ENCODE assay signal across 8 cellular contexts in genomic region chr11:57482782-57483569, GRCh38. TPM values are rescaled to one million over a fixed set of nuclear protein-coding genes. Genes with fewer than 3 reads are reported as not detected.
DNase-seq lines count a peak whose midpoint lies in the region; ATAC-seq, FAIRE-seq and TF ChIP-seq lines count a peak whose summit lies in the region.

No MANE protein-coding gene starts in this region.

- H3K4me2 ChIP-seq in A549 = peak overlapping the region; percentile 96
- peak overlapping the region; percentile 58 for H3K4me2 ChIP-seq in trophoblast cell (ENCODE audit: low read length)

- H2BK12ac ChIP-seq in trophoblast cell (ENCODE audit: low read length) = no peak overlapping the region

- no peak for TF ChIP-seq EP300 in A549 (IDR thresholded peaks at IDR 0.05)

- ATAC-seq in A549 (peak; percentile 33 to 62; a peak in 3 of 6 replicates), GM19023 (IDR thresholded peaks at IDR 0.05; ENCODE audit: unreplicated experiment) (peak; percentile 56)

- H3K4me1 ChIP-seq in A549 (peaks cover 27% of the 10 kb centered on the region), trophoblast cell (ENCODE audit: control insufficient read depth in 1 of 2, insufficient read depth in 2 of 2, low read length in 2 of 2) (peaks cover 0 to 7% of the 10 kb centered on the region in 2 experiments)

- H3K4ac ChIP-seq in trophoblast cell (ENCODE audit: low read depth, low read length) = no peak overlapping the region

- TF ChIP-seq POLR2A in A549 (IDR thresholded peaks at IDR 0.05; ENCODE audit: low read length) = no peak

- H3K36me3 ChIP-seq in trophoblast cell (ENCODE audit: control insufficient read depth in 1 of 2, insufficient read depth in 2 of 2, low read length in 2 of 2) = no peaks in the 10 kb centered on the region

- H4K8ac ChIP-seq in trophoblast cell (ENCODE audit: low read depth, low read length) = no peak overlapping the region

- H3K9me3 Mint-ChIP-seq in Calu3 (ENCODE audit: low read depth, unreplicated experiment) = no peaks in the 10 kb centered on the region

- peak overlapping the region; percentile 11 for H3K14ac ChIP-seq in trophoblast cell (ENCODE audit: low read length)

- peak; percentile 75 for TF ChIP-seq CTCF in A549 (IDR thresholded peaks at IDR 0.05)
- TF ChIP-seq CTCF in fibroblast of mammary gland (conservative IDR thresholded peaks at IDR 0.05; ENCODE audit: control insufficient read depth, insufficient read depth, low read depth, low read length) = peak; percentile 41
- no peak for TF ChIP-seq CTCF in Calu3 (IDR thresholded peaks at IDR 0.05; ENCODE audit: unreplicated experiment)

- no peaks in the 10 kb centered on the region for H3K27me3 Mint-ChIP-seq in Calu3 (ENCODE audit: unreplicated experiment)

- intact Hi-C loops in Calu3 (cut with micrococcal nuclease; ENCODE audit: unreplicated experiment) = no loop called here

- BruUV-seq in Calu3 (replicated peaks; lab: Mats Ljungman, UMichigan) = no TSS peak

- CTCF ChIA-PET in A549 (lab: Yijun Ruan, JAX) = interaction anchor here (0.6 to 10.1 kb wide), 35 partner anchors 12 to 161 kb away, joined by 3 to 228 read pairs (median 3); partner anchors contain the start of genes RTN4RL2 and SLC43A1
- CTCF ChIA-PET in Calu3 (lab: Charles Lee) = no interaction called here

- H3K4me3 ChIP-seq in A549 (peak overlapping the region; percentile 48), fibroblast of mammary gland (ENCODE audit: control insufficient read depth, low read depth, low read length) (peak overlapping the region; percentile 37), trophoblast cell (ENCODE audit: low read depth, low read length) (peak overlapping the region; percentile 11)

- H3K79me1 ChIP-seq in trophoblast cell (ENCODE audit: low read length) = no peaks in the 10 kb centered on the region

- WGBS in A549 (ENCODE audit: missing lambda C conversion rate) = 21% methylated on average over 16 of the region's 52 CpGs
- WGBS in trophoblast cell (ENCODE audit: extremely low coverage, insufficient coverage, insufficient read length) = no CpG with 5 or more reads among the region's 52 CpGs

- no peaks in the 10 kb centered on the region for H3K79me2 ChIP-seq in trophoblast cell (ENCODE audit: control insufficient read depth, insufficient read depth, low read length, poor library complexity)

- H3K4me1 Mint-ChIP-seq in Calu3 (ENCODE audit: low read depth, unreplicated experiment) = peaks cover 7% of the 10 kb centered on the region

- TF ChIP-seq RAD21 in A549 (conservative IDR thresholded peaks at IDR 0.05 in 1 of 2, IDR thresholded peaks at IDR 0.05 in 1 of 2) = peak; percentile 61 to 74

- no peak overlapping the region for H3K18ac ChIP-seq in trophoblast cell (ENCODE audit: low read length)

- FAIRE-seq in A549 (lab: Jason Lieb, UNC) = no peak

- no peak overlapping the region for H4K91ac ChIP-seq in trophoblast cell (ENCODE audit: low read depth, low read length)

- POLR2A ChIA-PET in A549 (lab: Yijun Ruan, JAX) = no interaction called here

- no peak overlapping the region for H3K23ac ChIP-seq in trophoblast cell (ENCODE audit: low read length)

- no peaks in the 10 kb centered on the region for H3K9me3 ChIP-seq in A549
- no peaks in the 10 kb centered on the region for H3K9me3 ChIP-seq in trophoblast cell (ENCODE audit: insufficient read depth, low read depth, low read length)

- H4K12ac ChIP-seq in trophoblast cell (ENCODE audit: low read depth, low read length) = no peak overlapping the region

- H2BK120ac ChIP-seq in trophoblast cell (ENCODE audit: insufficient read depth, low read length, poor library complexity) = no peak overlapping the region

- H3K36me3 Mint-ChIP-seq in Calu3 (ENCODE audit: insufficient read depth, unreplicated experiment) = peaks cover 6% of the 10 kb centered on the region

- H3K4me3 Mint-ChIP-seq in Calu3 (ENCODE audit: low read depth, unreplicated experiment) = no peak overlapping the region

- peak overlapping the region; percentile 68 to 85 for H3K27ac ChIP-seq in A549
- no peak overlapping the region for H3K27ac ChIP-seq in trophoblast cell (ENCODE audit: low read depth, low read length)

- H3K27me3 ChIP-seq in trophoblast cell (ENCODE audit: insufficient read depth, low read length) = peaks cover 23% of the 10 kb centered on the region

- no peak overlapping the region for H3K27ac Mint-ChIP-seq in Calu3 (ENCODE audit: unreplicated experiment)

- peak overlapping the region; percentile 56 for H2AFZ ChIP-seq in trophoblast cell (ENCODE audit: insufficient read depth, low read length, poor library complexity)

- H3K9ac ChIP-seq in trophoblast cell (ENCODE audit: low read length) = no peak overlapping the region

- no peak overlapping the region for H2BK5ac ChIP-seq in trophoblast cell (ENCODE audit: low read depth, low read length, poor library complexity)

- DNase-seq in A549 (ENCODE audit: low read depth in 1 of 2, low spot score in 1 of 2) (peak; percentile 44 to 72), NCI-H2227 (lab: John Stamatoyannopoulos, UW; ENCODE audit: unreplicated experiment) (peak; percentile 64), activated T-cell treated with anti-CD3 and anti-CD28 coated beads for 4 hours (peak; percentile 72), fibroblast of mammary gland (ENCODE audit: low read depth) (peak; percentile 35), trophoblast cell (peak in 1 of 2 donors; percentile 46), mesenteric fat pad (ENCODE audit: low spot score) (no peak), Calu3 (no peak)

- H2AK5ac ChIP-seq in trophoblast cell (ENCODE audit: low read length) = no peak overlapping the region

TF ChIP-seq in A549, 52 proteins besides CTCF, POLR2A, EP300 and RAD21 (continues in another document):
- TF ChIP-seq CBX2 (IDR thresholded peaks at IDR 0.05; ENCODE audit: borderline replicate concordance, low read depth) (no peak), MAX (IDR thresholded peaks at IDR 0.05) (peak; percentile 97), E2F6 (IDR thresholded peaks at IDR 0.05; ENCODE audit: borderline replicate concordance, low read depth) (peak; percentile 52; the same call in 1 of the 2 replicates), MAZ (IDR thresholded peaks at IDR 0.05; ENCODE audit: borderline replicate concordance, low read depth, low read length) (0 out of 2 replicates have a peak, but pooled peaks have one; percentile 54)

RNA-seq across cellular contexts. Expression of gene RTN4RL2, which starts 22.6 kb away (rescaled TPM):
- polyA plus RNA-seq in A549 (2011; rRNA removed) (9.2 and 10.6 TPM in 2 replicates), A549 (2017; fragmentation: RNase III; extraction: RNeasy Plus Mini Kit Qiagen cat#74134 plus additional on column Dnase treatment) (23.7 to 27.4 TPM (median 25.8 TPM) in 3 replicates)
- 60.9 and 116 TPM in 2 replicates for polyA plus RNA-seq in A549 (2012; cell fraction: cytosol; rRNA removed)
- 56.5 and 87.5 TPM in 2 replicates for polyA plus RNA-seq in A549 (2012; cell fraction: nucleus; rRNA removed)
- 4.1 and 8.9 TPM in 2 replicates for polyA minus RNA-seq in A549 (2011; rRNA and poly(A)+ RNA removed)
- polyA plus RNA-seq in trophoblast cell (2013) = 0.12 and 0.16 TPM in 2 replicates
- total RNA-seq in mesenteric fat pad (2.8 TPM), Calu3 (2022) (1.9 and 3.6 TPM in 2 replicates)

RNA-seq across cellular contexts. Expression of gene SLC43A1, which starts 32.5 kb away (rescaled TPM):
- polyA plus RNA-seq in A549 (2011; rRNA removed) (4.6 and 5.3 TPM in 2 replicates), A549 (2017; fragmentation: RNase III; extraction: RNeasy Plus Mini Kit Qiagen cat#74134 plus additional on column Dnase treatment) (1.0 to 1.3 TPM (median 1.1 TPM) in 3 replicates)
- polyA plus RNA-seq in A549 (2012; cell fraction: cytosol; rRNA removed) = 3.5 and 4.4 TPM in 2 replicates
- 8.6 and 10.7 TPM in 2 replicates for polyA plus RNA-seq in A549 (2012; cell fraction: nucleus; rRNA removed)
- 8.3 and 8.7 TPM in 2 replicates for polyA minus RNA-seq in A549 (2011; rRNA and poly(A)+ RNA removed)
- polyA plus RNA-seq in trophoblast cell (2013) = 0.29 and 0.37 TPM in 2 replicates
- total RNA-seq in mesenteric fat pad (8.4 TPM), Calu3 (2022) (9.5 and 12.5 TPM in 2 replicates)

RNA-seq across cellular contexts. Expression of gene TIMM10, which starts 47.6 kb away (rescaled TPM):
- polyA plus RNA-seq in A549 (2011; rRNA removed) (248 and 249 TPM in 2 replicates), A549 (2017; fragmentation: RNase III; extraction: RNeasy Plus Mini Kit Qiagen cat#74134 plus additional on column Dnase treatment) (172 to 184 TPM (median 179 TPM) in 3 replicates)
- polyA plus RNA-seq in A549 (2012; cell fraction: cytosol; rRNA removed) = 322 and 442 TPM in 2 replicates
- 167 and 200 TPM in 2 replicates for polyA plus RNA-seq in A549 (2012; cell fraction: nucleus; rRNA removed)
- polyA minus RNA-seq in A549 (2011; rRNA and poly(A)+ RNA removed) = 74.6 and 86.9 TPM in 2 replicates
- 61.0 and 61.7 TPM in 2 replicates for polyA plus RNA-seq in trophoblast cell (2013)
- total RNA-seq in mesenteric fat pad (48.0 TPM), Calu3 (2022) (68.5 and 73.5 TPM in 2 replicates)

RNA-seq across cellular contexts. Expression of gene SMTNL1, which starts 54.4 kb away (rescaled TPM):
- polyA plus RNA-seq in A549 (2011; rRNA removed) (not detected in 2 replicates), A549 (2017; fragmentation: RNase III; extraction: RNeasy Plus Mini Kit Qiagen cat#74134 plus additional on column Dnase treatment) (not detected in 3 replicates)
- not detected in 2 replicates for polyA plus RNA-seq in A549 (2012; cell fraction: cytosol; rRNA removed)
- not detected in 2 replicates for polyA plus RNA-seq in A549 (2012; cell fraction: nucleus; rRNA removed)
- polyA minus RNA-seq in A549 (2011; rRNA and poly(A)+ RNA removed) = not detected in 2 replicates
- polyA plus RNA-seq in trophoblast cell (2013) = 0.04 TPM in 1 of 2 replicates, not detected in the other
- total RNA-seq in mesenteric fat pad (not detected), Calu3 (2022) (not detected in 2 replicates)

RNA-seq across cellular contexts. Expression of gene SLC43A3, which starts 56.1 kb away (rescaled TPM):
- polyA plus RNA-seq in A549 (2011; rRNA removed) (0.30 TPM in 2 replicates), A549 (2017; fragmentation: RNase III; extraction: RNeasy Plus Mini Kit Qiagen cat#74134 plus additional on column Dnase treatment) (0.12 to 0.22 TPM (median 0.13 TPM) in 3 replicates)
- polyA plus RNA-seq in A549 (2012; cell fraction: cytosol; rRNA removed) = 0.19 and 0.30 TPM in 2 replicates
- 0.52 and 1.5 TPM in 2 replicates for polyA plus RNA-seq in A549 (2012; cell fraction: nucleus; rRNA removed)
- 0.33 and 0.83 TPM in 2 replicates for polyA minus RNA-seq in A549 (2011; rRNA and poly(A)+ RNA removed)
- 3.7 and 4.0 TPM in 2 replicates for polyA plus RNA-seq in trophoblast cell (2013)
- total RNA-seq in mesenteric fat pad (95.1 TPM), Calu3 (2022) (91.8 and 127 TPM in 2 replicates)

Comparison
In these comparisons a context has a peak if more than half of its experiments do, and no peak if none do; other contexts are left out.
1. DNase-seq: peak in A549 (2 of 2), NCI-H2227 (single experiment), activated T-cell treated with anti-CD3 and anti-CD28 coated beads for 4 hours (single experiment) and fibroblast of mammary gland (single experiment); none in mesenteric fat pad (single experiment) and Calu3 (single experiment).
2. Peak in every context shown above with its lines, with median percentiles within 50 percentile points of each other: H3K4me3 ChIP-seq.